Comparison of ENCODE assay signal across 1 cellular context in genomic region chr20:44418069-44418905, GRCh38.
A peak's percentile ranks its signal among the peaks of the same experiment; 100 is the strongest.
TF ChIP-seq lines count a peak whose summit lies in the region.

No MANE protein-coding gene starts in this region.

TF ChIP-seq in K562, 482 proteins besides CTCF, POLR2A, EP300 and RAD21 (continued from another document):
- no peak for TF ChIP-seq SP1 (CRISPR knock-in tag; IDR thresholded peaks at IDR 0.05)
- TF ChIP-seq, protein P1, sequence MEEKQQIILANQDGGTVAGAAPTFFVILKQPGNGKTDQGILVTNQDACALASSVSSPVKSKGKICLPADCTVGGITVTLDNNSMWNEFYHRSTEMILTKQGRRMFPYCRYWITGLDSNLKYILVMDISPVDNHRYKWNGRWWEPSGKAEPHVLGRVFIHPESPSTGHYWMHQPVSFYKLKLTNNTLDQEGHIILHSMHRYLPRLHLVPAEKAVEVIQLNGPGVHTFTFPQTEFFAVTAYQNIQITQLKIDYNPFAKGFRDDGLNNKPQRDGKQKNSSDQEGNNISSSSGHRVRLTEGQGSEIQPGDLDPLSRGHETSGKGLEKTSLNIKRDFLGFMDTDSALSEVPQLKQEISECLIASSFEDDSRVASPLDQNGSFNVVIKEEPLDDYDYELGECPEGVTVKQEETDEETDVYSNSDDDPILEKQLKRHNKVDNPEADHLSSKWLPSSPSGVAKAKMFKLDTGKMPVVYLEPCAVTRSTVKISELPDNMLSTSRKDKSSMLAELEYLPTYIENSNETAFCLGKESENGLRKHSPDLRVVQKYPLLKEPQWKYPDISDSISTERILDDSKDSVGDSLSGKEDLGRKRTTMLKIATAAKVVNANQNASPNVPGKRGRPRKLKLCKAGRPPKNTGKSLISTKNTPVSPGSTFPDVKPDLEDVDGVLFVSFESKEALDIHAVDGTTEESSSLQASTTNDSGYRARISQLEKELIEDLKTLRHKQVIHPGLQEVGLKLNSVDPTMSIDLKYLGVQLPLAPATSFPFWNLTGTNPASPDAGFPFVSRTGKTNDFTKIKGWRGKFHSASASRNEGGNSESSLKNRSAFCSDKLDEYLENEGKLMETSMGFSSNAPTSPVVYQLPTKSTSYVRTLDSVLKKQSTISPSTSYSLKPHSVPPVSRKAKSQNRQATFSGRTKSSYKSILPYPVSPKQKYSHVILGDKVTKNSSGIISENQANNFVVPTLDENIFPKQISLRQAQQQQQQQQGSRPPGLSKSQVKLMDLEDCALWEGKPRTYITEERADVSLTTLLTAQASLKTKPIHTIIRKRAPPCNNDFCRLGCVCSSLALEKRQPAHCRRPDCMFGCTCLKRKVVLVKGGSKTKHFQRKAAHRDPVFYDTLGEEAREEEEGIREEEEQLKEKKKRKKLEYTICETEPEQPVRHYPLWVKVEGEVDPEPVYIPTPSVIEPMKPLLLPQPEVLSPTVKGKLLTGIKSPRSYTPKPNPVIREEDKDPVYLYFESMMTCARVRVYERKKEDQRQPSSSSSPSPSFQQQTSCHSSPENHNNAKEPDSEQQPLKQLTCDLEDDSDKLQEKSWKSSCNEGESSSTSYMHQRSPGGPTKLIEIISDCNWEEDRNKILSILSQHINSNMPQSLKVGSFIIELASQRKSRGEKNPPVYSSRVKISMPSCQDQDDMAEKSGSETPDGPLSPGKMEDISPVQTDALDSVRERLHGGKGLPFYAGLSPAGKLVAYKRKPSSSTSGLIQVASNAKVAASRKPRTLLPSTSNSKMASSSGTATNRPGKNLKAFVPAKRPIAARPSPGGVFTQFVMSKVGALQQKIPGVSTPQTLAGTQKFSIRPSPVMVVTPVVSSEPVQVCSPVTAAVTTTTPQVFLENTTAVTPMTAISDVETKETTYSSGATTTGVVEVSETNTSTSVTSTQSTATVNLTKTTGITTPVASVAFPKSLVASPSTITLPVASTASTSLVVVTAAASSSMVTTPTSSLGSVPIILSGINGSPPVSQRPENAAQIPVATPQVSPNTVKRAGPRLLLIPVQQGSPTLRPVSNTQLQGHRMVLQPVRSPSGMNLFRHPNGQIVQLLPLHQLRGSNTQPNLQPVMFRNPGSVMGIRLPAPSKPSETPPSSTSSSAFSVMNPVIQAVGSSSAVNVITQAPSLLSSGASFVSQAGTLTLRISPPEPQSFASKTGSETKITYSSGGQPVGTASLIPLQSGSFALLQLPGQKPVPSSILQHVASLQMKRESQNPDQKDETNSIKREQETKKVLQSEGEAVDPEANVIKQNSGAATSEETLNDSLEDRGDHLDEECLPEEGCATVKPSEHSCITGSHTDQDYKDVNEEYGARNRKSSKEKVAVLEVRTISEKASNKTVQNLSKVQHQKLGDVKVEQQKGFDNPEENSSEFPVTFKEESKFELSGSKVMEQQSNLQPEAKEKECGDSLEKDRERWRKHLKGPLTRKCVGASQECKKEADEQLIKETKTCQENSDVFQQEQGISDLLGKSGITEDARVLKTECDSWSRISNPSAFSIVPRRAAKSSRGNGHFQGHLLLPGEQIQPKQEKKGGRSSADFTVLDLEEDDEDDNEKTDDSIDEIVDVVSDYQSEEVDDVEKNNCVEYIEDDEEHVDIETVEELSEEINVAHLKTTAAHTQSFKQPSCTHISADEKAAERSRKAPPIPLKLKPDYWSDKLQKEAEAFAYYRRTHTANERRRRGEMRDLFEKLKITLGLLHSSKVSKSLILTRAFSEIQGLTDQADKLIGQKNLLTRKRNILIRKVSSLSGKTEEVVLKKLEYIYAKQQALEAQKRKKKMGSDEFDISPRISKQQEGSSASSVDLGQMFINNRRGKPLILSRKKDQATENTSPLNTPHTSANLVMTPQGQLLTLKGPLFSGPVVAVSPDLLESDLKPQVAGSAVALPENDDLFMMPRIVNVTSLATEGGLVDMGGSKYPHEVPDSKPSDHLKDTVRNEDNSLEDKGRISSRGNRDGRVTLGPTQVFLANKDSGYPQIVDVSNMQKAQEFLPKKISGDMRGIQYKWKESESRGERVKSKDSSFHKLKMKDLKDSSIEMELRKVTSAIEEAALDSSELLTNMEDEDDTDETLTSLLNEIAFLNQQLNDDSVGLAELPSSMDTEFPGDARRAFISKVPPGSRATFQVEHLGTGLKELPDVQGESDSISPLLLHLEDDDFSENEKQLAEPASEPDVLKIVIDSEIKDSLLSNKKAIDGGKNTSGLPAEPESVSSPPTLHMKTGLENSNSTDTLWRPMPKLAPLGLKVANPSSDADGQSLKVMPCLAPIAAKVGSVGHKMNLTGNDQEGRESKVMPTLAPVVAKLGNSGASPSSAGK (IDR thresholded peaks at IDR 0.05) = peak; percentile 77
- peak; percentile 69; the same call in 1 of the 2 replicates for TF ChIP-seq ZNF584 (CRISPR knock-in tag; IDR thresholded peaks at IDR 0.05; ENCODE audit: low read depth)
- TF ChIP-seq NR3C1 (CRISPR knock-in tag; IDR thresholded peaks at IDR 0.05) = no peak
- TF ChIP-seq MITF (IDR thresholded peaks at IDR 0.05) = no peak
- TF ChIP-seq, protein P2, sequence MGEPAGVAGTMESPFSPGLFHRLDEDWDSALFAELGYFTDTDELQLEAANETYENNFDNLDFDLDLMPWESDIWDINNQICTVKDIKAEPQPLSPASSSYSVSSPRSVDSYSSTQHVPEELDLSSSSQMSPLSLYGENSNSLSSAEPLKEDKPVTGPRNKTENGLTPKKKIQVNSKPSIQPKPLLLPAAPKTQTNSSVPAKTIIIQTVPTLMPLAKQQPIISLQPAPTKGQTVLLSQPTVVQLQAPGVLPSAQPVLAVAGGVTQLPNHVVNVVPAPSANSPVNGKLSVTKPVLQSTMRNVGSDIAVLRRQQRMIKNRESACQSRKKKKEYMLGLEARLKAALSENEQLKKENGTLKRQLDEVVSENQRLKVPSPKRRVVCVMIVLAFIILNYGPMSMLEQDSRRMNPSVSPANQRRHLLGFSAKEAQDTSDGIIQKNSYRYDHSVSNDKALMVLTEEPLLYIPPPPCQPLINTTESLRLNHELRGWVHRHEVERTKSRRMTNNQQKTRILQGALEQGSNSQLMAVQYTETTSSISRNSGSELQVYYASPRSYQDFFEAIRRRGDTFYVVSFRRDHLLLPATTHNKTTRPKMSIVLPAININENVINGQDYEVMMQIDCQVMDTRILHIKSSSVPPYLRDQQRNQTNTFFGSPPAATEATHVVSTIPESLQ (CRISPR knock-in tag; IDR thresholded peaks at IDR 0.05) = no peak
- TF ChIP-seq ZNF384 (IDR thresholded peaks at IDR 0.05; ENCODE audit: low read depth, low read length) = peak; percentile 35; the same call in 1 of the 2 replicates
- no peak for TF ChIP-seq NR2C2 (CRISPR knock-in tag; IDR thresholded peaks at IDR 0.05)
- TF ChIP-seq NR2C2 (tag; IDR thresholded peaks at IDR 0.05) = peak; percentile 53; the same call in 1 of the 2 replicates
- no peak for TF ChIP-seq ZNF696 (CRISPR knock-in tag; conservative IDR thresholded peaks at IDR 0.05)
- no peak for TF ChIP-seq SIRT6 (IDR thresholded peaks at IDR 0.05; ENCODE audit: low read depth, low read length)
